Comparison of ENCODE assay signal across 26 cellular contexts in the genomic region with DNA sequence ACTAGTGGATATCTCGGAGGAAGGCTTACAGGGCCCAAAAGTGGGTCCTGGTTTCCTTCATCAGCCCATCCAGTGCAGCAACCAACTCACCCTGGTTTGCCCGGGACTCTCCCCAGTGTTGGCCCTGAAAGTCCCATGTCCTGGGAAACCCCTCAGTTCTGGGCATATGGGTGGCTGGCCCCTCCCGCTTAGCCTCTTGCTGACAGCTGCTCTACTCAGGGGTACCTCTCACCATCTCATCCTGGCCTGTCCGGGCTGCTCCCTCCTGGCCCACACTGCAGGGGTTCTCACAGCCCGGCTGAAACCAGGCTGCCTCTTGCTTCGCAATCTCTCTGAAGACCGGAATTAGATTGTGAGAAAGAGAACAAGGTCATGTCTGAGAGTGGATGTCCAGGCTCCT. TPM values are rescaled to one million over a fixed set of nuclear protein-coding genes. Genes with fewer than 3 reads are reported as not detected.
"Had no signal": no experiment of that assay in that cellular context is flagged by ENCODE, and none has a peak within 500 bp of the region (broad histone marks: within the 10 kb centered on the region; RNA-seq: fewer than 3 reads in every experiment).

No MANE protein-coding gene starts in this region.

- H3K4me2 ChIP-seq: hepatocyte, smooth muscle cell had no signal

- H3K4me3 ChIP-seq: esophagus squamous epithelium, hepatocyte, lung, prostate gland, right atrium auricular region, smooth muscle cell, suprapubic skin, thyroid gland had no signal

- H3K9me3 ChIP-seq: esophagus squamous epithelium, prostate gland, right atrium auricular region, suprapubic skin, thyroid gland had no signal

- ATAC-seq: effector memory CD8-positive, alpha-beta T cell; left lobe of liver; sciatic nerve had no signal

- H3K27ac ChIP-seq: esophagus squamous epithelium, hepatocyte, prostate gland, right atrium auricular region, suprapubic skin, thyroid gland had no signal

- H2AFZ ChIP-seq: hepatocyte had no signal

- H3K36me3 Mint-ChIP-seq: memory B cell had no signal

- H3K27ac Mint-ChIP-seq: memory B cell; nephron progenitor cell; stimulated activated naive CD8-positive, alpha-beta T cell treated with anti-CD3 and anti-CD28 coated beads, Interleukin-15, Interleukin-2, amounts not matched to agents 100 ng/mL and 50 ng/mL, for 24 hours had no signal

- H3K36me3 ChIP-seq: esophagus squamous epithelium, prostate gland, right atrium auricular region, suprapubic skin, thyroid gland had no signal

- H3K4me1 Mint-ChIP-seq: memory B cell had no signal

- H3K27me3 ChIP-seq: right atrium auricular region, thyroid gland had no signal

- DNase-seq: cortex of kidney; effector memory CD8-positive, alpha-beta T cell; erythroblast; esophagus squamous epithelium; foreskin melanocyte; head of caudate nucleus; kidney; nephron progenitor cell; nucleus accumbens; stimulated activated CD4-positive, alpha-beta T cell treated with anti-CD3 and anti-CD28 coated beads, Interleukin-12 subunit alpha, Interleukin-12 subunit beta, amount 100 ng/mL, for 4 hours; stimulated activated CD4-positive, alpha-beta T cell treated with anti-CD3 and anti-CD28 coated beads, Interleukin-1b, Interleukin-23, amount 100 ng/mL, for 48 hours; stimulated activated CD4-positive, alpha-beta T cell treated with anti-CD3 and anti-CD28 coated beads, Interleukin-4, amount 100 ng/mL, for 1 hour; stimulated activated CD8-positive, alpha-beta memory T cell treated with anti-CD3 and anti-CD28 coated beads, Interleukin-4, amount 100 ng/mL, for 48 hours; thyroid gland; trophoblast cell had no signal

- H3K4me3 Mint-ChIP-seq: effector memory CD8-positive, alpha-beta T cell; memory B cell; nephron progenitor cell; stimulated activated naive CD8-positive, alpha-beta T cell treated with anti-CD3 and anti-CD28 coated beads, Interleukin-15, Interleukin-2, amounts not matched to agents 100 ng/mL and 50 ng/mL, for 24 hours had no signal

- H3K4me1 ChIP-seq: esophagus squamous epithelium, prostate gland, right atrium auricular region, suprapubic skin, thyroid gland had no signal

- H3K79me2 ChIP-seq: hepatocyte had no signal

- H3K9me3 Mint-ChIP-seq: effector memory CD8-positive, alpha-beta T cell; stimulated activated naive CD8-positive, alpha-beta T cell treated with anti-CD3 and anti-CD28 coated beads, Interleukin-15, Interleukin-2, amounts not matched to agents 100 ng/mL and 50 ng/mL, for 24 hours had no signal

RNA-seq across cellular contexts. Expression of gene SLC24A4, which starts 48.9 kb away (rescaled TPM):
- total RNA-seq: osteocyte had no signal
- polyA plus RNA-seq: smooth muscle cell had no signal
